16 cellular contexts compared by ENCODE assay signal in genomic region chr15:85600001-85600400, GRCh38.
A peak's percentile ranks its signal among the peaks of the same experiment; 100 is the strongest.
DNase-seq lines count a peak whose midpoint lies in the region; ATAC-seq and TF ChIP-seq lines count a peak whose summit lies in the region.
"Had no signal": no experiment of that assay in that cellular context is flagged by ENCODE, and none has a peak within 500 bp of the region (broad histone marks: within the 10 kb centered on the region; RNA-seq: fewer than 3 reads in every experiment).

No MANE protein-coding gene starts in this region.

- H3K9me3 Mint-ChIP-seq in CD4-positive, alpha-beta memory T cell = no peaks in the 10 kb centered on the region
- H3K9me3 Mint-ChIP-seq in glutamatergic neuron (ENCODE audit: unreplicated experiment) = no peaks in the 10 kb centered on the region
- H3K9me3 Mint-ChIP-seq in stimulated activated naive B cell treated with anti-CD40 and anti-IgM and Interleukin-4, amounts not matched to agents 10 μg/mL and 1 μg/mL and 100 μg/mL, for 72 hours = no peaks in the 10 kb centered on the region
- H3K9me3 Mint-ChIP-seq: CD4-positive, CD25-positive, alpha-beta regulatory T cell had no signal

- H3K4me3 ChIP-seq in CD4-positive, alpha-beta memory T cell (ENCODE audit: low read length in 2 of 2) = no peak overlapping the region

- peaks cover 36% of the 10 kb centered on the region for H3K4me1 ChIP-seq in CD4-positive, alpha-beta memory T cell (ENCODE audit: insufficient read depth, low read length)

- ATAC-seq in stimulated activated naive B cell treated with anti-CD40 and anti-IgM and Interleukin-4, amounts not matched to agents 10 μg/mL and 1 μg/mL and 100 μg/mL, for 72 hours (replicated peaks) = no peak

- H3K9me3 ChIP-seq in CD4-positive, alpha-beta memory T cell (ENCODE audit: control insufficient read depth in 1 of 2, low read length in 2 of 2) = no peaks in the 10 kb centered on the region

- intact Hi-C loops in CD4-positive, alpha-beta memory T cell (cut with micrococcal nuclease) = no loop called here

- H3K36me3 ChIP-seq in CD4-positive, alpha-beta memory T cell (ENCODE audit: insufficient read depth, low read length) = peaks cover 6% of the 10 kb centered on the region

- H3K4me3 Mint-ChIP-seq in CD4-positive, alpha-beta memory T cell = no peak overlapping the region
- H3K4me3 Mint-ChIP-seq in glutamatergic neuron (ENCODE audit: unreplicated experiment) = no peak overlapping the region
- no peak overlapping the region for H3K4me3 Mint-ChIP-seq in stimulated activated naive B cell treated with anti-CD40 and anti-IgM and Interleukin-4, amounts not matched to agents 10 μg/mL and 1 μg/mL and 100 μg/mL, for 72 hours
- H3K4me3 Mint-ChIP-seq: CD4-positive, CD25-positive, alpha-beta regulatory T cell had no signal

- no peak overlapping the region for H3K27ac ChIP-seq in CD4-positive, alpha-beta memory T cell (ENCODE audit: low read depth, low read length)

- no peak for DNase-seq in CD4-positive, alpha-beta memory T cell
- DNase-seq in NCI-H524 treated with DMSO at 0.1 percent for 48 hours (lab: John Stamatoyannopoulos, UW) = peak; percentile 64
- DNase-seq in glutamatergic neuron = no peak
- DNase-seq in stimulated activated naive B cell treated with anti-CD40 and anti-IgM and Interleukin-4, amounts not matched to agents 10 μg/mL and 1 μg/mL and 100 μg/mL, for 72 hours = no peak
- no peak for DNase-seq in NK-92 treated with Interleukin-12 subunit alpha and Interleukin-12 subunit beta, amount 100 ng/mL, for 24 hours (lab: John Stamatoyannopoulos, UW)
- no peak for DNase-seq in NOMO-1 (lab: John Stamatoyannopoulos, UW; ENCODE audit: unreplicated experiment in 2 of 2)
- DNase-seq in HK-2 (ENCODE audit: unreplicated experiment) = no peak
- DNase-seq: AML-193; CD4-positive, CD25-positive, alpha-beta regulatory T cell; DMS79; IMR-90; Kasumi-1; NCI-H1417 treated with DMSO at 0.1 percent for 48 hours; NCI-H2081; NCI-H526; SHP77 had no signal

- H3K4me1 Mint-ChIP-seq in CD4-positive, alpha-beta memory T cell = peaks cover 41 to 68% (median 53%) of the 10 kb centered on the region in 4 donors
- peaks cover 39% of the 10 kb centered on the region for H3K4me1 Mint-ChIP-seq in glutamatergic neuron (ENCODE audit: low read depth, unreplicated experiment)
- H3K4me1 Mint-ChIP-seq in stimulated activated naive B cell treated with anti-CD40 and anti-IgM and Interleukin-4, amounts not matched to agents 10 μg/mL and 1 μg/mL and 100 μg/mL, for 72 hours = peaks cover 20 to 34% of the 10 kb centered on the region in 2 donors

- H3K27me3 ChIP-seq in CD4-positive, alpha-beta memory T cell (ENCODE audit: insufficient read depth, low read length) = no peaks in the 10 kb centered on the region

- TF ChIP-seq CTCF in glutamatergic neuron (IDR thresholded peaks at IDR 0.05; ENCODE audit: partially characterized antibody, unreplicated experiment) = no peak

- peaks cover 22 to 33% of the 10 kb centered on the region in 2 donors for H3K36me3 Mint-ChIP-seq in CD4-positive, alpha-beta memory T cell
- no peaks in the 10 kb centered on the region for H3K36me3 Mint-ChIP-seq in glutamatergic neuron (ENCODE audit: unreplicated experiment)
- peaks cover 27 to 44% of the 10 kb centered on the region in 2 donors for H3K36me3 Mint-ChIP-seq in stimulated activated naive B cell treated with anti-CD40 and anti-IgM and Interleukin-4, amounts not matched to agents 10 μg/mL and 1 μg/mL and 100 μg/mL, for 72 hours

- CTCF ChIA-PET in CD4-positive, alpha-beta memory T cell (lab: Charles Lee; ENCODE audit: partially characterized antibody) = interaction anchor here (0.6 to 1.6 kb wide), 5 partner anchors 12 to 304 kb away, joined by 3 to 6 read pairs (median 3); no protein-coding TSS in a partner anchor

- POLR2A ChIA-PET in CD4-positive, alpha-beta memory T cell (lab: Charles Lee; ENCODE audit: partially characterized antibody) = interaction anchor here (1.1 to 2.4 kb wide), 4 partner anchors 18 to 102 kb away, joined by 3 to 11 read pairs (median 4); no protein-coding TSS in a partner anchor

- peak overlapping the region in 6 of 7 donors; percentile 22 to 80 (median 68) for H3K27ac Mint-ChIP-seq in CD4-positive, alpha-beta memory T cell
- H3K27ac Mint-ChIP-seq in glutamatergic neuron (ENCODE audit: unreplicated experiment) = peak overlapping the region; percentile 88
- peak overlapping the region; percentile 75 for H3K27ac Mint-ChIP-seq in stimulated activated naive B cell treated with anti-CD40 and anti-IgM and Interleukin-4, amounts not matched to agents 10 μg/mL and 1 μg/mL and 100 μg/mL, for 72 hours

- no peaks in the 10 kb centered on the region for H3K27me3 Mint-ChIP-seq in CD4-positive, alpha-beta memory T cell
- no peaks in the 10 kb centered on the region for H3K27me3 Mint-ChIP-seq in glutamatergic neuron (ENCODE audit: unreplicated experiment)
- H3K27me3 Mint-ChIP-seq in stimulated activated naive B cell treated with anti-CD40 and anti-IgM and Interleukin-4, amounts not matched to agents 10 μg/mL and 1 μg/mL and 100 μg/mL, for 72 hours = no peaks in the 10 kb centered on the region
- H3K27me3 Mint-ChIP-seq: CD4-positive, CD25-positive, alpha-beta regulatory T cell had no signal
